Comparison of ENCODE assay signal across 12 cellular contexts in genomic region chr6:157613011-157613522, GRCh38.
DNase-seq lines count a peak whose midpoint lies in the region; ATAC-seq and TF ChIP-seq lines count a peak whose summit lies in the region.
"Had no signal": no experiment of that assay in that cellular context is flagged by ENCODE, and none has a peak within 500 bp of the region (broad histone marks: within the 10 kb centered on the region; RNA-seq: fewer than 3 reads in every experiment).

No MANE protein-coding gene starts in this region.

- peaks cover 20% of the 10 kb centered on the region for H3K4me1 Mint-ChIP-seq in osteocyte (ENCODE audit: unreplicated experiment)
- H3K4me1 Mint-ChIP-seq in naive thymus-derived CD8-positive, alpha-beta T cell: peaks cover 0 to 24% (median 2%) of the 10 kb centered on the region in 4 donors

- H3K4me3 Mint-ChIP-seq in osteocyte (ENCODE audit: unreplicated experiment): no peak overlapping the region
- H3K4me3 Mint-ChIP-seq in naive thymus-derived CD8-positive, alpha-beta T cell: no peak overlapping the region
- H3K4me3 Mint-ChIP-seq: nephron progenitor cell had no signal

- POLR2A ChIA-PET in naive thymus-derived CD8-positive, alpha-beta T cell (lab: Charles Lee): no interaction called here

- intact Hi-C loops in cardiac septum (cut with DNase I): no loop called here

- no peaks in the 10 kb centered on the region for H3K27me3 Mint-ChIP-seq in osteocyte (ENCODE audit: unreplicated experiment)
- peaks cover 0 to 3% (median 0%) of the 10 kb centered on the region in 5 donors for H3K27me3 Mint-ChIP-seq in naive thymus-derived CD8-positive, alpha-beta T cell

- DNase-seq in Daoy (ENCODE audit: low read depth) (peak; percentile 91), NCI-H460 (ENCODE audit: extremely low read depth, low read depth) (peak; percentile 69), cardiac fibroblast (ENCODE audit: low read depth in 2 of 2) (peak; percentile 69 to 91), osteocyte (ENCODE audit: extremely low spot score, unreplicated experiment) (no peak), GM10266 (ENCODE audit: extremely low spot score) (no peak), cardiac septum (ENCODE audit: low spot score) (no peak), GM19240 (ENCODE audit: insufficient read length, low spot score) (no peak)
- no peak for DNase-seq in naive thymus-derived CD8-positive, alpha-beta T cell
- DNase-seq: activated T-cell treated with anti-CD3 and anti-CD28 coated beads for 4 hours, gastrocnemius medialis, nephron progenitor cell had no signal

- TF ChIP-seq CTCF in cardiac fibroblast (IDR thresholded peaks at IDR 0.05; ENCODE audit: low read depth, low read length) (no peak), osteocyte (IDR thresholded peaks at IDR 0.05) (no peak), GM10266 (IDR thresholded peaks at IDR 0.05; ENCODE audit: control insufficient read depth, insufficient read depth, low read depth, missing control alignments) (no peak)

- H3K36me3 Mint-ChIP-seq in osteocyte (ENCODE audit: unreplicated experiment): no peaks in the 10 kb centered on the region
- no peaks in the 10 kb centered on the region for H3K36me3 Mint-ChIP-seq in naive thymus-derived CD8-positive, alpha-beta T cell

- H3K4me3 ChIP-seq in cardiac fibroblast (replicated peaks in 1 of 2; ENCODE audit: low read depth in 2 of 2, low read length in 2 of 2): peak overlapping the region in 1 of 2 donors; percentile 30
- H3K4me3 ChIP-seq: gastrocnemius medialis, Peyer's patch had no signal

- H3K9me3 Mint-ChIP-seq in osteocyte (ENCODE audit: unreplicated experiment): no peaks in the 10 kb centered on the region
- H3K9me3 Mint-ChIP-seq in naive thymus-derived CD8-positive, alpha-beta T cell: no peaks in the 10 kb centered on the region
- H3K9me3 Mint-ChIP-seq: nephron progenitor cell had no signal

- peak overlapping the region; percentile 35 for H3K27ac Mint-ChIP-seq in osteocyte (ENCODE audit: unreplicated experiment)
- no peak overlapping the region for H3K27ac Mint-ChIP-seq in naive thymus-derived CD8-positive, alpha-beta T cell
- H3K27ac Mint-ChIP-seq: nephron progenitor cell had no signal

- ATAC-seq in naive thymus-derived CD8-positive, alpha-beta T cell: no peak
- ATAC-seq: gastrocnemius medialis had no signal

Comparison
In these comparisons a context has a peak if more than half of its experiments do, and no peak if none do; other contexts are left out.
1. DNase-seq: peak in Daoy (single experiment), NCI-H460 (single experiment) and cardiac fibroblast (2 of 2); none in osteocyte (single experiment), GM10266 (single experiment), naive thymus-derived CD8-positive, alpha-beta T cell (0 of 10), cardiac septum (single experiment) and GM19240 (single experiment).